ENCODE assay signal across 16 cellular contexts in genomic region chr1:1680912-1681273, GRCh38. TPM values are rescaled to one million over a fixed set of nuclear protein-coding genes. Genes with fewer than 3 reads are reported as not detected.
DNase-seq lines count a peak whose midpoint lies in the region; ATAC-seq and TF ChIP-seq lines count a peak whose summit lies in the region.
"Had no signal": no experiment of that assay in that cellular context is flagged by ENCODE, and none has a peak within 500 bp of the region (broad histone marks: within the 10 kb centered on the region; RNA-seq: fewer than 3 reads in every experiment).

No MANE protein-coding gene starts in this region.

- peak; percentile 1 for DNase-seq in stimulated activated CD4-positive, alpha-beta T cell treated with anti-CD3 and anti-CD28 coated beads, Interleukin-4, amount 100 ng/mL, for 1 hour
- DNase-seq in stimulated activated CD4-positive, alpha-beta T cell treated with anti-CD3 and anti-CD28 coated beads, Interleukin-12 subunit alpha, Interleukin-12 subunit beta, amount 100 ng/mL, for 4 hours, result no peak
- DNase-seq in choroid plexus epithelial cell (ENCODE audit: low read depth) (peak; percentile 65), type B pancreatic cell (ENCODE audit: extremely low spot score, unreplicated experiment) (no peak), cortex of kidney (lab: John Stamatoyannopoulos, UW) (no peak), KG1 (lab: John Stamatoyannopoulos, UW) (no peak), glomerular visceral epithelial cell (ENCODE audit: extremely low spot score) (no peak)
- no peak for DNase-seq in naive thymus-derived CD4-positive, alpha-beta T cell
- DNase-seq: activated CD4-positive, CD25-positive, alpha-beta regulatory T cell treated with anti-CD3 and anti-CD28 coated beads, Interleukin-2, amount 50 U/mL, for 72 hours; Calu3; NCI-H2081 treated with DMSO at 0.1 percent for 48 hours; NCI-H526 treated with DMSO at 0.1 percent for 48 hours; nucleus accumbens had no signal

- H3K36me3 ChIP-seq in naive thymus-derived CD4-positive, alpha-beta T cell (ENCODE audit: control insufficient read depth in 2 of 3, insufficient read depth in 3 of 3, low read length in 3 of 3), result peaks cover 0 to 26% (median 0%) of the 10 kb centered on the region in 3 experiments

- H3K4me1 Mint-ChIP-seq in naive thymus-derived CD4-positive, alpha-beta T cell, result peaks cover 26 to 61% (median 39%) of the 10 kb centered on the region in 7 donors
- peaks cover 7% of the 10 kb centered on the region for H3K4me1 Mint-ChIP-seq in type B pancreatic cell (ENCODE audit: unreplicated experiment)

- peak overlapping the region in 6 of 9 donors; percentile 20 to 100 (median 64) for H3K27ac Mint-ChIP-seq in naive thymus-derived CD4-positive, alpha-beta T cell
- peak overlapping the region; percentile 58 for H3K27ac Mint-ChIP-seq in type B pancreatic cell

- no peak for TF ChIP-seq CTCF in choroid plexus epithelial cell (conservative IDR thresholded peaks at IDR 0.05; ENCODE audit: low read depth, low read length)
- TF ChIP-seq CTCF in type B pancreatic cell (conservative IDR thresholded peaks at IDR 0.05), result no peak

- no peaks in the 10 kb centered on the region for H3K9me3 Mint-ChIP-seq in naive thymus-derived CD4-positive, alpha-beta T cell
- no peaks in the 10 kb centered on the region for H3K9me3 Mint-ChIP-seq in type B pancreatic cell
- H3K9me3 Mint-ChIP-seq: central memory CD8-positive, alpha-beta T cell had no signal

- intact Hi-C loops in naive thymus-derived CD4-positive, alpha-beta T cell (cut with micrococcal nuclease), result no loop called here

- no peaks in the 10 kb centered on the region for H3K9me3 ChIP-seq in naive thymus-derived CD4-positive, alpha-beta T cell (ENCODE audit: control insufficient read depth in 2 of 3, low read length in 3 of 3)
- H3K9me3 ChIP-seq: gastroesophageal sphincter had no signal

- H3K27ac ChIP-seq in naive thymus-derived CD4-positive, alpha-beta T cell (ENCODE audit: low read depth, low read length), result no peak overlapping the region
- H3K27ac ChIP-seq: gastroesophageal sphincter had no signal

- POLR2A ChIA-PET in naive thymus-derived CD4-positive, alpha-beta T cell (lab: Charles Lee), result interaction anchor here (1.1 kb wide), 1 partner anchor 65 kb away, joined by 4 read pairs; the partner anchor contains the start of gene MIB2

- no peak for ATAC-seq in naive thymus-derived CD4-positive, alpha-beta T cell
- ATAC-seq: gastroesophageal sphincter, GM12878 had no signal

- H3K27me3 ChIP-seq in naive thymus-derived CD4-positive, alpha-beta T cell (ENCODE audit: control insufficient read depth in 2 of 2, insufficient read depth in 2 of 2, low read length in 2 of 2), result no peaks in the 10 kb centered on the region
- H3K27me3 ChIP-seq: gastroesophageal sphincter had no signal

- no peak overlapping the region for H3K4me3 ChIP-seq in choroid plexus epithelial cell (ENCODE audit: low read depth, low read length)
- no peak overlapping the region for H3K4me3 ChIP-seq in naive thymus-derived CD4-positive, alpha-beta T cell (ENCODE audit: low read length)
- H3K4me3 ChIP-seq: gastroesophageal sphincter, GM12878 had no signal

- peaks cover 9 to 10% of the 10 kb centered on the region in 2 donors for H3K4me1 ChIP-seq in naive thymus-derived CD4-positive, alpha-beta T cell (ENCODE audit: control insufficient read depth in 2 of 2, insufficient read depth in 2 of 2, low read length in 2 of 2)

- peaks cover 0 to 12% (median 0%) of the 10 kb centered on the region in 5 donors for H3K36me3 Mint-ChIP-seq in naive thymus-derived CD4-positive, alpha-beta T cell
- H3K36me3 Mint-ChIP-seq in type B pancreatic cell, result peaks cover 3% of the 10 kb centered on the region

- CTCF ChIA-PET in naive thymus-derived CD4-positive, alpha-beta T cell (lab: Charles Lee), result no interaction called here

- H3K27me3 Mint-ChIP-seq in naive thymus-derived CD4-positive, alpha-beta T cell, result no peaks in the 10 kb centered on the region
- H3K27me3 Mint-ChIP-seq in type B pancreatic cell, result no peaks in the 10 kb centered on the region
- H3K27me3 Mint-ChIP-seq: central memory CD8-positive, alpha-beta T cell had no signal

- H3K4me3 Mint-ChIP-seq in naive thymus-derived CD4-positive, alpha-beta T cell, result no peak overlapping the region
- H3K4me3 Mint-ChIP-seq in type B pancreatic cell, result no peak overlapping the region
- H3K4me3 Mint-ChIP-seq: central memory CD8-positive, alpha-beta T cell had no signal

RNA-seq across cellular contexts. Expression of gene SLC35E2B, which starts 11.7 kb away (rescaled TPM):
- 100 to 1,000 TPM in 2 of 5 experiments, 10 to 100 TPM in 3; 69.9 to 138 (median 76.7) TPM for total RNA-seq in naive thymus-derived CD4-positive, alpha-beta T cell
- 10 to 100 TPM; 45.4 to 66.3 TPM for polyA plus RNA-seq in naive thymus-derived CD4-positive, alpha-beta T cell
- 88.8 and 116 TPM in 2 replicates for total RNA-seq in type B pancreatic cell (ENCODE audit: low replicate concordance)

RNA-seq across cellular contexts. Expression of gene CDK11B, which starts 22.1 kb away (rescaled TPM):
- 10 to 100 TPM; 32.3 to 45.4 (median 41.9) TPM for total RNA-seq in naive thymus-derived CD4-positive, alpha-beta T cell
- polyA plus RNA-seq in naive thymus-derived CD4-positive, alpha-beta T cell, result 10 to 100 TPM; 11.8 to 16.5 TPM
- 21.8 and 26.5 TPM in 2 replicates for total RNA-seq in type B pancreatic cell (ENCODE audit: low replicate concordance)

RNA-seq across cellular contexts. Expression of gene CDK11A, which starts 43.3 kb away (rescaled TPM):
- total RNA-seq in naive thymus-derived CD4-positive, alpha-beta T cell, result 100 to 1,000 TPM in 4 of 5 experiments, 10 to 100 TPM in 1; 91.5 to 218 (median 157) TPM
- polyA plus RNA-seq in naive thymus-derived CD4-positive, alpha-beta T cell, result 10 to 100 TPM in 1 of 2 donors, 1 to 10 TPM in 1; 9.8 to 17.2 TPM
- 45.9 and 47.0 TPM in 2 replicates for total RNA-seq in type B pancreatic cell (ENCODE audit: low replicate concordance)

RNA-seq across cellular contexts. Expression of gene MMP23B, which starts 48.9 kb away (rescaled TPM):
- total RNA-seq in naive thymus-derived CD4-positive, alpha-beta T cell, result 10 to 100 TPM in 1 of 5 experiments, 1 to 10 TPM in 4; 2.7 to 12.8 (median 4.2) TPM
- polyA plus RNA-seq in naive thymus-derived CD4-positive, alpha-beta T cell, result not detected
- total RNA-seq in type B pancreatic cell (ENCODE audit: low replicate concordance), result 2.2 and 6.8 TPM in 2 replicates

Comparison
In these comparisons a context has a peak if more than half of its experiments do, and no peak if none do; other contexts are left out.
1. DNase-seq: peak in stimulated activated CD4-positive, alpha-beta T cell treated with anti-CD3 and anti-CD28 coated beads, Interleukin-4, amount 100 ng/mL, for 1 hour (single experiment) and choroid plexus epithelial cell (single experiment); none in stimulated activated CD4-positive, alpha-beta T cell treated with anti-CD3 and anti-CD28 coated beads, Interleukin-12 subunit alpha, Interleukin-12 subunit beta, amount 100 ng/mL, for 4 hours (single experiment), naive thymus-derived CD4-positive, alpha-beta T cell (0 of 9), type B pancreatic cell (single experiment), cortex of kidney (single experiment), KG1 (single experiment) and glomerular visceral epithelial cell (single experiment).